In genomic region chr2:209553913-209554312, GRCh38 we compare ENCODE assay signal across 1 cellular context.
TF ChIP-seq lines count a peak whose summit lies in the region.

No MANE protein-coding gene starts in this region.

TF ChIP-seq in GM12878, 131 proteins besides CTCF, POLR2A, EP300 and RAD21 (continued from another document):
- TF ChIP-seq CUX1 (IDR thresholded peaks at IDR 0.05; ENCODE audit: insufficient replicate concordance, low read depth, low read length) = no peak
- no peak for TF ChIP-seq SUZ12 (IDR thresholded peaks at IDR 0.05; ENCODE audit: unreplicated experiment)
- TF ChIP-seq NR2F1 (conservative IDR thresholded peaks at IDR 0.05) = no peak
- no peak for TF ChIP-seq ZBTB11 (CRISPR knock-in tag; IDR thresholded peaks at IDR 0.05)
- TF ChIP-seq USF2 (IDR thresholded peaks at IDR 0.05; ENCODE audit: borderline replicate concordance, low read depth, low read length) = no peak
- no peak for TF ChIP-seq CHD4 (IDR thresholded peaks at IDR 0.05)
- TF ChIP-seq SREBF1 (IDR thresholded peaks at IDR 0.05; ENCODE audit: low read length) = no peak
- TF ChIP-seq IRF3 (IDR thresholded peaks at IDR 0.05) = no peak
- no peak for TF ChIP-seq ZBED1 (IDR thresholded peaks at IDR 0.05; ENCODE audit: borderline replicate concordance)
- no peak for TF ChIP-seq YY1 (IDR thresholded peaks at IDR 0.05; ENCODE audit: low read depth, low read length)
- TF ChIP-seq CEBPZ (IDR thresholded peaks at IDR 0.05; ENCODE audit: low read depth, low read length) = no peak
- no peak for TF ChIP-seq YBX1 (IDR thresholded peaks at IDR 0.05)
- TF ChIP-seq SMAD5 (IDR thresholded peaks at IDR 0.05; ENCODE audit: low read depth) = no peak
